ENCODE assay signal across 22 cellular contexts in the genomic region with DNA sequence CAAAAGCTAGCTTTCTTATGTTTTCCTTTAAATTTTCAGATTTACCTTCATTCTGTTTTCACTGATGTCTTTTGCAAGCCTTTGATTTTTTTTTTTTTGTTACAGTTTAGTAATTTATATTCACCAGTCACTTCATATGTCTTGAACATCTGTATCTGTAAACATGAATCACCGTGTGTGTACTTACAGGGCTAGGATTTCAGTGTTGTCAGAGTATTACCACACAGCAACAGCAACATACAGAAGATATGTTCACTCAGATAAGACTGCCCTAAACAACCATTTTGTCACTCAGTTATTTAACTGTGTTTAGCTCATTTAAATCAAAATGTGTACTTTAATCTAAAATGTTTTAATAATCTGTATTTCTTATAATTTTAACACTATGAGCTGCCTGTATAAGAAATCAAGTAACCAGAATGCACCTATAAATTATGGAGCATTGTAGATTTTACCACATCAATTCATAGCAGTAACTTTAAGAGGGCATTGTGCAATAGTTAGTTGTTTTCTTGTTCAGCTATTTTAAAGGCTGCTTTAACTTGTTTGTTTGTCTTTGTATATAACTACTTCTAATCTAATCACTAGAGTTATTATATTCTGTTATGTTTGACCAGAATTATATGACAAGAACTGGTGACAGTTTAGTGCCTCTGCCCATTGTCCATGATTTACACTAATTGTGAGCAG.
DNase-seq lines count a peak whose midpoint lies in the region; ATAC-seq, FAIRE-seq and TF ChIP-seq lines count a peak whose summit lies in the region.
"Had no signal": no experiment of that assay in that cellular context is flagged by ENCODE, and none has a peak within 500 bp of the region (broad histone marks: within the 10 kb centered on the region; RNA-seq: fewer than 3 reads in every experiment).

No MANE protein-coding gene starts in this region.

- TF ChIP-seq CTCF in brain microvascular endothelial cell (IDR thresholded peaks at IDR 0.05; ENCODE audit: low read depth, low read length, missing control alignments) = no peak

- peak; percentile 17 for DNase-seq in AG08395 (ENCODE audit: low spot score)
- DNase-seq in HuH-7 (ENCODE audit: low spot score) = peak; percentile 61
- DNase-seq in brain microvascular endothelial cell = peak; percentile 29
- DNase-seq in EL = no peak
- DNase-seq in medulla oblongata (ENCODE audit: extremely low spot score) = no peak
- DNase-seq in central memory CD4-positive, alpha-beta T cell = no peak
- DNase-seq: activated CD4-positive, CD25-positive, alpha-beta regulatory T cell; AML-193; effector memory CD4-positive, alpha-beta T cell; GF-D8; KBM-7; left ventricle myocardium inferior; NCI-H2227 treated with DMSO at 0.1 percent for 48 hours; occipital lobe; right cardiac atrium; stimulated activated CD4-positive, alpha-beta T cell treated with anti-CD3 and anti-CD28 coated beads, Interleukin-2, amount 100 ng/mL, for 24 hours; T-helper 2 cell; uterus had no signal

- in situ Hi-C loops in brain microvascular endothelial cell (cut with HindIII; ENCODE audit: low pct_ligation_motif_present, low sequenced_read_pairs) = no loop called here

- FAIRE-seq in islet of Langerhans (lab: Jason Lieb, UNC) = peak; percentile 9
- FAIRE-seq: GM12891 had no signal

- no peaks in the 10 kb centered on the region for H3K27me3 ChIP-seq in brain microvascular endothelial cell (replicated peaks)
- H3K27me3 ChIP-seq: gastroesophageal sphincter, uterus had no signal

- no peak overlapping the region for H3K4me3 ChIP-seq in brain microvascular endothelial cell (ENCODE audit: low read depth, low read length)
- H3K4me3 ChIP-seq: gastroesophageal sphincter, left ventricle myocardium inferior, uterus had no signal

- no peak for ATAC-seq in GM19351 (IDR thresholded peaks at IDR 0.05; ENCODE audit: unreplicated experiment)
- ATAC-seq: gastroesophageal sphincter, right cardiac atrium had no signal

- H3K36me3 ChIP-seq in brain microvascular endothelial cell (replicated peaks) = peaks cover 41% of the 10 kb centered on the region
- H3K36me3 ChIP-seq: uterus had no signal

- no peak overlapping the region for H3K27ac ChIP-seq in brain microvascular endothelial cell
- H3K27ac ChIP-seq: gastroesophageal sphincter, left ventricle myocardium inferior, uterus had no signal

Comparison
In these comparisons a context has a peak if more than half of its experiments do, and no peak if none do; other contexts are left out.
1. DNase-seq: peak in AG08395 (single experiment), HuH-7 (single experiment) and brain microvascular endothelial cell (single experiment); none in EL (single experiment), medulla oblongata (single experiment) and central memory CD4-positive, alpha-beta T cell (single experiment).